In the genomic region with DNA sequence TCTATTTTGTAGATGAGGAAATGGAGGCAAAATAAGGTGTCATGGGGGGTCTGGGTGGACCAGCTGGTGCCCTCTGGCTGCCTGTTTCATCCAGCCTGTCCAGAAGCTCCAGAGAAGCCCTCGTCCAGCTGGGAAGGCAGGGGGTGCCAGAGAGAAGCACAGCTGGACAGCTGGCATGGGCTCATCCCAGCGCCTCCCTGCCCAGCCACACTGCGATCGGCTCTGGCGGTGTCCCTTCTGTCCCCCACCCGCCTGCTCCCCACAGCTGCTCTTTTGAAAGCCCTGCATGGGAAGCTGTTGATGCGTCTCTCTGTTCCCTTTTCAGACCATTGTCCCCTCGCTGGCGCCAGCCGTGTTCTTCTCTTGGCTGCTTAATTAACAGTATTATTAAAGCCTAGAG, we compare ENCODE assay signal across 13 cellular contexts.
DNase-seq lines count a peak whose midpoint lies in the region; ATAC-seq, FAIRE-seq and TF ChIP-seq lines count a peak whose summit lies in the region.
"Had no signal": no experiment of that assay in that cellular context is flagged by ENCODE, and none has a peak within 500 bp of the region (broad histone marks: within the 10 kb centered on the region; RNA-seq: fewer than 3 reads in every experiment).

No MANE protein-coding gene starts in this region.

- H3K36me3 ChIP-seq in IMR-90 (ENCODE audit: control insufficient read depth, insufficient read depth, low read length) (no peaks in the 10 kb centered on the region), pancreas (no peaks in the 10 kb centered on the region)

- no peak overlapping the region for H3K14ac ChIP-seq in IMR-90 (replicated peaks; ENCODE audit: low read depth, low read length)

- H3K27me3 ChIP-seq in AG04450 (ENCODE audit: control insufficient read depth, insufficient read depth, low read length) = peaks cover 6% of the 10 kb centered on the region
- peaks cover under 1% of the 10 kb centered on the region for H3K27me3 ChIP-seq in IMR-90 (ENCODE audit: control insufficient read depth, insufficient read depth, low read length)
- no peaks in the 10 kb centered on the region for H3K27me3 ChIP-seq in pancreas

- H4K91ac ChIP-seq in IMR-90 (ENCODE audit: insufficient read depth, low read depth, low read length) = no peak overlapping the region

- BruUV-seq in IMR-90 (replicated peaks; lab: Mats Ljungman, UMichigan) = no TSS peak

- no peaks in the 10 kb centered on the region for H4K20me1 ChIP-seq in IMR-90 (ENCODE audit: insufficient read depth, low read length)

- no peak overlapping the region for H4K5ac ChIP-seq in IMR-90 (ENCODE audit: low read depth, low read length)

- dilution Hi-C loops in IMR-90 (cut with HindIII; ENCODE audit: low sequenced_read_pairs, unreplicated experiment) = no loop called here

- TF ChIP-seq CTCF in AG04450 (IDR thresholded peaks at IDR 0.05; ENCODE audit: low read depth, low read length) (0 out of 2 replicates have a peak, but pooled peaks have one; percentile 2), IMR-90 (conservative IDR thresholded peaks at IDR 0.05; ENCODE audit: low read depth, low read length) (0 out of 2 replicates have a peak, but pooled peaks have one; percentile 18), pancreas (IDR thresholded peaks at IDR 0.05) (no peak)

- no peak overlapping the region for H3K18ac ChIP-seq in IMR-90 (ENCODE audit: low read depth, low read length)

- no peak overlapping the region for H4K8ac ChIP-seq in IMR-90 (ENCODE audit: low read depth in 2 of 2, low read length in 2 of 2)

- peaks cover 20% of the 10 kb centered on the region for H3K9me1 ChIP-seq in IMR-90 (ENCODE audit: insufficient read depth, low read length)

- WGBS in IMR-90 (ENCODE audit: extremely low coverage in 2 of 2, insufficient read length in 1 of 2), 2 experiments = 60% methylated on average over 1 of the region's 10 CpGs; no CpG with 5 or more reads in 1 of the 2 experiments
- 66 to 72% methylated on average over 10 of the region's 10 CpGs for WGBS in pancreas, 2 donors

- H3K4me1 ChIP-seq in IMR-90 (ENCODE audit: control insufficient read depth, insufficient read depth, low read length) (peaks cover 7% of the 10 kb centered on the region), pancreas (no peaks in the 10 kb centered on the region)

- no peak overlapping the region for H3K4me2 ChIP-seq in IMR-90 (ENCODE audit: low read depth, low read length)

- ATAC-seq in IMR-90 (ENCODE audit: low read depth) (no peak), GM19324 (IDR thresholded peaks at IDR 0.05; ENCODE audit: low FRiP score, unreplicated experiment) (no peak), esophagus mucosa (no peak), pancreas (no peak)
- ATAC-seq: mucosa of descending colon had no signal

- H2AFZ ChIP-seq in IMR-90 (replicated peaks; ENCODE audit: low read length, poor library complexity) = no peak overlapping the region

- H2BK20ac ChIP-seq in IMR-90 (ENCODE audit: low read depth, low read length) = no peak overlapping the region

- H3K27ac ChIP-seq in AG04450 (ENCODE audit: low read depth, low read length) = no peak overlapping the region
- H3K27ac ChIP-seq in IMR-90 (ENCODE audit: insufficient read depth, low read length) = no peak overlapping the region
- no peak overlapping the region for H3K27ac ChIP-seq in pancreas

- DNase-seq in AG04450 (ENCODE audit: low read depth, low spot score) (no peak), IMR-90 (no peak), cerebellar cortex (ENCODE audit: low spot score) (peak; percentile 4), medulla oblongata (ENCODE audit: extremely low spot score) (peak; percentile 78), pancreas (no peak), NOMO-1 treated with DMSO at 0.1 percent for 48 hours (lab: John Stamatoyannopoulos, UW; ENCODE audit: unreplicated experiment) (no peak)
- DNase-seq: activated T-cell treated with anti-CD3 and anti-CD28 coated beads, Interleukin-2, amount 50 U/mL, for 1 hour; mucosa of descending colon; NCI-H2081 had no signal

- H3K79me1 ChIP-seq in IMR-90 (ENCODE audit: low read depth in 1 of 2, low read length in 2 of 2) = no peaks in the 10 kb centered on the region

- no peak overlapping the region for H3K56ac ChIP-seq in IMR-90 (ENCODE audit: extremely low read depth, insufficient read depth, low read length)

- no peak for TF ChIP-seq RAD21 in IMR-90 (IDR thresholded peaks at IDR 0.05; ENCODE audit: low read length)

- in situ Hi-C loops in IMR-90 (cut with MboI; ENCODE audit: low sequenced_read_pairs) = no loop called here

- intact Hi-C loops in IMR-90 (cut with micrococcal nuclease) = no loop called here
- intact Hi-C loops in pancreas (cut with DNase I) = no loop called here

- H3K9me3 ChIP-seq in AG04450 (ENCODE audit: control insufficient read depth, insufficient read depth, low read length) = peaks cover 10% of the 10 kb centered on the region
- H3K9me3 ChIP-seq in IMR-90 (ENCODE audit: control insufficient read depth, insufficient read depth, low read length) = peaks cover 2% of the 10 kb centered on the region; the same call in 1 of the 2 replicates
- H3K9me3 ChIP-seq in pancreas = no peaks in the 10 kb centered on the region
- H3K9me3 ChIP-seq: mucosa of descending colon had no signal

- H2AK9ac ChIP-seq in IMR-90 (replicated peaks; ENCODE audit: low read depth, low read length, poor library complexity) = no peak overlapping the region

- POLR2A ChIA-PET in AG04450 (lab: Yijun Ruan, JAX) (no interaction called here), IMR-90 (lab: Charles Lee; ENCODE audit: unreplicated experiment) (no interaction called here)

- CTCF ChIA-PET in AG04450 (lab: Charles Lee) = interaction anchor here (0.7 to 1.4 kb wide), 3 partner anchors 9 to 326 kb away, joined by 3 to 4 read pairs (median 3); no protein-coding TSS in a partner anchor
- CTCF ChIA-PET in IMR-90 (lab: Yijun Ruan, JAX) = no interaction called here

- no peak for TF ChIP-seq POLR2A in IMR-90 (IDR thresholded peaks at IDR 0.05; ENCODE audit: low read depth, low read length)

- no peak overlapping the region for H2BK120ac ChIP-seq in IMR-90 (ENCODE audit: low read depth, low read length)

- H2BK15ac ChIP-seq in IMR-90 (ENCODE audit: low read depth, low read length) = no peak overlapping the region

- no peak overlapping the region for H3K4me3 ChIP-seq in AG04450 (ENCODE audit: low read depth, low read length)
- H3K4me3 ChIP-seq in IMR-90 (ENCODE audit: insufficient read depth, low read depth, low read length) = no peak overlapping the region
- H3K4me3 ChIP-seq in pancreas = no peak overlapping the region
- H3K4me3 ChIP-seq: mucosa of descending colon had no signal

- no peak overlapping the region for H3K9ac ChIP-seq in IMR-90 (ENCODE audit: low read depth, low read length)

- H3K23ac ChIP-seq in IMR-90 (ENCODE audit: low read depth, low read length) = no peak overlapping the region

- no peak overlapping the region for H2AK5ac ChIP-seq in IMR-90 (ENCODE audit: low read depth, low read length)

- FAIRE-seq in pancreas (lab: Jason Lieb, UNC) = no peak
- FAIRE-seq: GM19239, HTR-8/SVneo had no signal

- no peak overlapping the region for H3K4ac ChIP-seq in IMR-90 (ENCODE audit: low read depth, low read length)

- no peak overlapping the region for H2BK5ac ChIP-seq in IMR-90 (ENCODE audit: low read depth, low read length, poor library complexity, severe bottlenecking)

TF ChIP-seq in IMR-90, 13 proteins besides CTCF, POLR2A, EP300 and RAD21:
- TF ChIP-seq FOS (IDR thresholded peaks at IDR 0.05; ENCODE audit: low read depth, low read length) (no peak), RCOR1 (IDR thresholded peaks at IDR 0.05; ENCODE audit: insufficient replicate concordance, low read length) (no peak), CHD1 (IDR thresholded peaks at IDR 0.05; ENCODE audit: low read depth, low read length) (no peak), MAFK (IDR thresholded peaks at IDR 0.05; ENCODE audit: low read depth, low read length) (no peak), RFX5 (IDR thresholded peaks at IDR 0.05; ENCODE audit: low read depth, low read length) (no peak), BHLHE40 (IDR thresholded peaks at IDR 0.05; ENCODE audit: low read depth, low read length) (no peak), MAZ (IDR thresholded peaks at IDR 0.05; ENCODE audit: borderline replicate concordance, low read depth, low read length) (no peak), CEBPB (IDR thresholded peaks at IDR 0.05; ENCODE audit: low read depth, low read length) (no peak), NFE2L2 (IDR thresholded peaks at IDR 0.05; ENCODE audit: low read depth, low read length) (no peak), MXI1 (IDR thresholded peaks at IDR 0.05; ENCODE audit: borderline replicate concordance, low read depth, low read length) (no peak), SMC3 (IDR thresholded peaks at IDR 0.05; ENCODE audit: low read depth, low read length) (no peak)
- TF ChIP-seq, protein P1, sequence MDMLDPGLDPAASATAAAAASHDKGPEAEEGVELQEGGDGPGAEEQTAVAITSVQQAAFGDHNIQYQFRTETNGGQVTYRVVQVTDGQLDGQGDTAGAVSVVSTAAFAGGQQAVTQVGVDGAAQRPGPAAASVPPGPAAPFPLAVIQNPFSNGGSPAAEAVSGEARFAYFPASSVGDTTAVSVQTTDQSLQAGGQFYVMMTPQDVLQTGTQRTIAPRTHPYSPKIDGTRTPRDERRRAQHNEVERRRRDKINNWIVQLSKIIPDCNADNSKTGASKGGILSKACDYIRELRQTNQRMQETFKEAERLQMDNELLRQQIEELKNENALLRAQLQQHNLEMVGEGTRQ (IDR thresholded peaks at IDR 0.05; ENCODE audit: low read depth, low read length) = no peak
- TF ChIP-seq, protein P2, sequence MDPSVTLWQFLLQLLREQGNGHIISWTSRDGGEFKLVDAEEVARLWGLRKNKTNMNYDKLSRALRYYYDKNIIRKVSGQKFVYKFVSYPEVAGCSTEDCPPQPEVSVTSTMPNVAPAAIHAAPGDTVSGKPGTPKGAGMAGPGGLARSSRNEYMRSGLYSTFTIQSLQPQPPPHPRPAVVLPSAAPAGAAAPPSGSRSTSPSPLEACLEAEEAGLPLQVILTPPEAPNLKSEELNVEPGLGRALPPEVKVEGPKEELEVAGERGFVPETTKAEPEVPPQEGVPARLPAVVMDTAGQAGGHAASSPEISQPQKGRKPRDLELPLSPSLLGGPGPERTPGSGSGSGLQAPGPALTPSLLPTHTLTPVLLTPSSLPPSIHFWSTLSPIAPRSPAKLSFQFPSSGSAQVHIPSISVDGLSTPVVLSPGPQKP (IDR thresholded peaks at IDR 0.05; ENCODE audit: borderline replicate concordance, low read depth, low read length) = no peak

Comparison
In these comparisons a context has a peak if more than half of its experiments do, and no peak if none do; other contexts are left out.
1. DNase-seq: peak in cerebellar cortex (single experiment) and medulla oblongata (single experiment); none in AG04450 (single experiment), IMR-90 (single experiment), pancreas (0 of 6) and NOMO-1 treated with DMSO at 0.1 percent for 48 hours (single experiment).
2. CTCF ChIP-seq: peak in AG04450 (single experiment) and IMR-90 (single experiment); none in pancreas (0 of 4).